22 cellular contexts compared by ENCODE assay signal in the genomic region with DNA sequence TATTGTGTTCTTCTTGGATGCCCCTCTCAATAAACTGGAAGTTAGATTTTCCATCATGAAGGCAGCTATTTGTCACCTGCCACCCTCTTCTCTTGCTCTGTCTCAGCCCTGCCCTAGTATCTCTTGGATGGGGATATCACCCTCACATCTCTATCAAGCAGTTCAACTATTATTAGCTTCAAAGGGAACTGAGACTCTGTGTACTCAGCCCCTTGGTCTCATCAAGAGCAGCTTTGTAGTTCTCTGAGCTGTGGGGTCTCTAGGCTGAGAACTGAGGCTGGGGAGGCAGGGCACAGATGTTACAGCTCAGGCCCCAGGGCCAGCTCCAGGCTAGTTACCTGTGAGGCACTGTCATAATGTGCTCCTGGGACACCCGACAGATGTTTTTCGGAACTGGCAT.
"Had no signal": no experiment of that assay in that cellular context is flagged by ENCODE, and none has a peak within 500 bp of the region (broad histone marks: within the 10 kb centered on the region; RNA-seq: fewer than 3 reads in every experiment).

No MANE protein-coding gene starts in this region.

- DNase-seq: activated CD4-positive, alpha-beta T cell treated with anti-CD3 and anti-CD28 coated beads, Interleukin-2, amount 50 U/mL, for 4 hours; activated CD4-positive, CD25-positive, alpha-beta regulatory T cell treated with anti-CD3 and anti-CD28 coated beads, Interleukin-2, amount 50 U/mL, for 72 hours; activated effector memory CD4-positive, alpha-beta T cell treated with Interleukin-2 at 50 U/mL for 16 hours; activated naive CD4-positive, alpha-beta T cell treated with anti-CD3 and anti-CD28 coated beads, Interleukin-2, amount 10 ng/mL, durations not matched to agents 7 days and 5 days; activated T-cell treated with anti-CD3 and anti-CD28 coated beads for 4 hours; cerebellar nuclear complex; effector CD8-positive, alpha-beta T cell; esophagus squamous epithelium; heart right ventricle; kidney glomerular epithelial cell; left ventricle myocardium inferior; mammary epithelial cell; midbrain; stimulated activated CD4-positive, alpha-beta T cell treated with anti-CD3 and anti-CD28 coated beads, Interleukin-2, amount 100 ng/mL, for 24 hours; SW 1271; testis; upper lobe of left lung had no signal

- H3K27ac Mint-ChIP-seq: activated naive CD4-positive, alpha-beta T cell treated with anti-CD3 and anti-CD28 coated beads, Interleukin-2, amount 10 ng/mL, durations not matched to agents 7 days and 5 days; dendritic cell treated with granulocyte-macrophage colony-stimulating factor and Interleukin-4, amounts not matched to agents 40 ng/mL and 50 ng/mL, for 4 days had no signal

- H3K9me3 ChIP-seq: esophagus squamous epithelium, heart right ventricle, left ventricle myocardium inferior, prostate gland, right atrium auricular region, testis, upper lobe of left lung had no signal

- H3K36me3 Mint-ChIP-seq: activated naive CD4-positive, alpha-beta T cell treated with anti-CD3 and anti-CD28 coated beads, Interleukin-2, amount 10 ng/mL, durations not matched to agents 7 days and 5 days had no signal

- ATAC-seq: heart right ventricle had no signal

- H3K27me3 ChIP-seq: heart right ventricle, right atrium auricular region, testis, upper lobe of left lung had no signal

- H3K4me1 ChIP-seq: heart right ventricle, left ventricle myocardium inferior, prostate gland, right atrium auricular region, testis had no signal

- H3K36me3 ChIP-seq: esophagus squamous epithelium, heart right ventricle, left ventricle myocardium inferior, prostate gland, right atrium auricular region, upper lobe of left lung had no signal

- H3K4me3 ChIP-seq: esophagus squamous epithelium, heart right ventricle, left ventricle myocardium inferior, prostate gland, right atrium auricular region, testis, upper lobe of left lung had no signal

- H3K27ac ChIP-seq: esophagus squamous epithelium, heart right ventricle, left ventricle myocardium inferior, prostate gland, right atrium auricular region, testis, upper lobe of left lung, VCaP had no signal

- H3K27me3 Mint-ChIP-seq: activated naive CD4-positive, alpha-beta T cell treated with anti-CD3 and anti-CD28 coated beads, Interleukin-2, amount 10 ng/mL, durations not matched to agents 7 days and 5 days; dendritic cell treated with granulocyte-macrophage colony-stimulating factor and Interleukin-4, amounts not matched to agents 40 ng/mL and 50 ng/mL, for 4 days had no signal

- H3K4me3 Mint-ChIP-seq: activated naive CD4-positive, alpha-beta T cell treated with anti-CD3 and anti-CD28 coated beads, Interleukin-2, amount 10 ng/mL, durations not matched to agents 7 days and 5 days; dendritic cell treated with granulocyte-macrophage colony-stimulating factor and Interleukin-4, amounts not matched to agents 40 ng/mL and 50 ng/mL, for 4 days; neural crest cell had no signal

- H3K9me3 Mint-ChIP-seq: activated naive CD4-positive, alpha-beta T cell treated with anti-CD3 and anti-CD28 coated beads, Interleukin-2, amount 10 ng/mL, durations not matched to agents 7 days and 5 days; dendritic cell treated with granulocyte-macrophage colony-stimulating factor and Interleukin-4, amounts not matched to agents 40 ng/mL and 50 ng/mL, for 4 days; neural crest cell had no signal

- H3K4me1 Mint-ChIP-seq: activated naive CD4-positive, alpha-beta T cell treated with anti-CD3 and anti-CD28 coated beads, Interleukin-2, amount 10 ng/mL, durations not matched to agents 7 days and 5 days; neural crest cell had no signal
